ENCODE assay signal across 9 cellular contexts in the genomic region with DNA sequence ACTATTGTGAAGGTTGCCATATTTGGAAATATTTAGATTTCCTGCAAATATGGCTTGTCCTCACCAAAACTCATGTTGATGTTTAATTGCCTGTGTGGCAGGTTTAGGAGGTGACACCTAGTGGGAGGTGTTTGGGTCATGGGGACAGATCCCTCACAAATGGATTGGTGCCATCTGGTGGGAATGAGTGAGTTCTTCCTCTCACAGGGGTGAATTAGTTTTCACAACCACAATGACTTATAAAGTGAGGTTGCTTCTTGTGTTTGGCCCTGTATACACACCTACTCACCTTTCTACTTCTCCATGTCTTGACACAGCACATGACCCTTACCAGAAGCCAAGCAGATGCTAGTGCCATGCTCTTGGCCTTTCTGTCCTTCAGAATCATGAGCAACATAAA. TPM values are rescaled to one million over a fixed set of nuclear protein-coding genes. Genes with fewer than 3 reads are reported as not detected.
DNase-seq lines count a peak whose midpoint lies in the region; ATAC-seq and TF ChIP-seq lines count a peak whose summit lies in the region.
"Had no signal": no experiment of that assay in that cellular context is flagged by ENCODE, and none has a peak within 500 bp of the region (broad histone marks: within the 10 kb centered on the region; RNA-seq: fewer than 3 reads in every experiment).

No MANE protein-coding gene starts in this region.

- H3K4me3 ChIP-seq in GM12864 (ENCODE audit: low read depth, low read length) (no peak overlapping the region), smooth muscle cell (no peak overlapping the region)

- no peak overlapping the region for H3K27ac ChIP-seq in smooth muscle cell (ENCODE audit: low read depth)

- no peaks in the 10 kb centered on the region for H3K27me3 ChIP-seq in smooth muscle cell (ENCODE audit: low read depth)

- no peak overlapping the region for H3K9ac ChIP-seq in smooth muscle cell (ENCODE audit: low read depth)

- H3K4me2 ChIP-seq in smooth muscle cell: no peak overlapping the region

- H3K4me1 Mint-ChIP-seq in central memory CD8-positive, alpha-beta T cell: no peaks in the 10 kb centered on the region
- H3K4me1 Mint-ChIP-seq in osteocyte (ENCODE audit: unreplicated experiment): no peaks in the 10 kb centered on the region

- no peaks in the 10 kb centered on the region for H3K27me3 Mint-ChIP-seq in central memory CD8-positive, alpha-beta T cell
- peaks cover 28% of the 10 kb centered on the region for H3K27me3 Mint-ChIP-seq in osteocyte (ENCODE audit: unreplicated experiment)

- H3F3A ChIP-seq in smooth muscle cell (ENCODE audit: low read depth): no peaks in the 10 kb centered on the region

- H3K27ac Mint-ChIP-seq in central memory CD8-positive, alpha-beta T cell (ENCODE audit: low read depth): no peak overlapping the region
- H3K27ac Mint-ChIP-seq in osteocyte (ENCODE audit: unreplicated experiment): no peak overlapping the region

- no peaks in the 10 kb centered on the region for H4K20me1 ChIP-seq in smooth muscle cell (ENCODE audit: low read depth)

- no peaks in the 10 kb centered on the region for H3K9me3 Mint-ChIP-seq in central memory CD8-positive, alpha-beta T cell
- H3K9me3 Mint-ChIP-seq in osteocyte (ENCODE audit: unreplicated experiment): no peaks in the 10 kb centered on the region

- H3K4me1 ChIP-seq in smooth muscle cell (ENCODE audit: low read depth): no peaks in the 10 kb centered on the region

- H3K79me2 ChIP-seq in smooth muscle cell (ENCODE audit: low read depth): no peaks in the 10 kb centered on the region

- no peaks in the 10 kb centered on the region for H3K36me3 ChIP-seq in smooth muscle cell (ENCODE audit: low read depth)

- TF ChIP-seq CTCF in GM12864 (IDR thresholded peaks at IDR 0.05; ENCODE audit: low read depth, low read length, missing control alignments): peak; percentile 12
- no peak for TF ChIP-seq CTCF in osteocyte (IDR thresholded peaks at IDR 0.05)
- TF ChIP-seq CTCF in smooth muscle cell (IDR thresholded peaks at IDR 0.05; ENCODE audit: borderline replicate concordance, insufficient read depth, poor library complexity, severe bottlenecking): no peak

- DNase-seq in GM12864 (ENCODE audit: low read depth) (no peak), osteocyte (ENCODE audit: extremely low spot score, unreplicated experiment) (no peak), putamen (ENCODE audit: low spot score) (no peak), smooth muscle cell (lab: John Stamatoyannopoulos, UW; ENCODE audit: unreplicated experiment) (no peak)
- DNase-seq in central memory CD8-positive, alpha-beta T cell (ENCODE audit: low spot score in 2 of 2): no peak
- DNase-seq: NCI-H1436 treated with DMSO at 0.1 percent for 48 hours had no signal

- H3K4me3 Mint-ChIP-seq in central memory CD8-positive, alpha-beta T cell: no peak overlapping the region
- no peak overlapping the region for H3K4me3 Mint-ChIP-seq in osteocyte (ENCODE audit: unreplicated experiment)

- ATAC-seq in GM19395 (IDR thresholded peaks at IDR 0.05; ENCODE audit: unreplicated experiment): peak; percentile 64
- peak; percentile 80 for ATAC-seq in HG03175 (IDR thresholded peaks at IDR 0.05; ENCODE audit: unreplicated experiment)
- ATAC-seq in central memory CD8-positive, alpha-beta T cell (replicated peaks; ENCODE audit: extremely low read depth, poor library complexity, severe bottlenecking): peak; percentile 46
- no peak for ATAC-seq in HG02840 (IDR thresholded peaks at IDR 0.05; ENCODE audit: low FRiP score, unreplicated experiment)

- no peak overlapping the region for H2AFZ ChIP-seq in smooth muscle cell (ENCODE audit: low read depth)

- no peaks in the 10 kb centered on the region for H3K9me3 ChIP-seq in smooth muscle cell (replicated peaks; ENCODE audit: low read depth)

- H3K36me3 Mint-ChIP-seq in central memory CD8-positive, alpha-beta T cell (ENCODE audit: insufficient read depth): peaks cover under 1% of the 10 kb centered on the region
- H3K36me3 Mint-ChIP-seq in osteocyte (ENCODE audit: unreplicated experiment): no peaks in the 10 kb centered on the region

RNA-seq across cellular contexts. Expression of gene ISOC1, which starts 41.1 kb away (rescaled TPM):
- 7.0 and 7.2 TPM in 2 replicates for total RNA-seq in osteocyte
- total RNA-seq in smooth muscle cell: 15.0 and 15.3 TPM in 2 replicates
- 12.6 and 16.2 TPM in 2 replicates for polyA plus RNA-seq in smooth muscle cell
